1 cellular context compared by ENCODE assay signal in the genomic region with DNA sequence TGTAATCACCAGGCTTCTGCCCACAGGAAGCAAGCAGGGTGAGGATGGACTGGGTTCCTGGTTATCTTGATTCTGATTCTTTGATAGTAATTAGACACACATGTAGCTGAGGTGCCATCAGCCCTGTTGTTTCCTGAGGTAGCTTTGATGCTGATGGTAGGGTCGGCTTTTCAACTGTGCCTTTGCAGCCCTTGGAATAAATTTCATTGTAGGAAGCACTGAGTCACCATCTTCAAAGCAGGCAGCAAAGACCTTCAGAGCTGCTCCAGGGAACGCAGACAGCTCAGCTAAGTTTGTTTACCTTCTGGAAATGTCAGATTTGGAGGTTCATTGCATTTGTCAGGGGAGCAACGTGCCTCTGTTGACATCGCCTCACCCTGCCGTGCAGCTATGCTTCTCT.
TF ChIP-seq lines count a peak whose summit lies in the region.

No MANE protein-coding gene starts in this region.

TF ChIP-seq in GM23338, 12 proteins besides CTCF, POLR2A, EP300 and RAD21 (continued from another document):
- TF ChIP-seq, protein P1, sequence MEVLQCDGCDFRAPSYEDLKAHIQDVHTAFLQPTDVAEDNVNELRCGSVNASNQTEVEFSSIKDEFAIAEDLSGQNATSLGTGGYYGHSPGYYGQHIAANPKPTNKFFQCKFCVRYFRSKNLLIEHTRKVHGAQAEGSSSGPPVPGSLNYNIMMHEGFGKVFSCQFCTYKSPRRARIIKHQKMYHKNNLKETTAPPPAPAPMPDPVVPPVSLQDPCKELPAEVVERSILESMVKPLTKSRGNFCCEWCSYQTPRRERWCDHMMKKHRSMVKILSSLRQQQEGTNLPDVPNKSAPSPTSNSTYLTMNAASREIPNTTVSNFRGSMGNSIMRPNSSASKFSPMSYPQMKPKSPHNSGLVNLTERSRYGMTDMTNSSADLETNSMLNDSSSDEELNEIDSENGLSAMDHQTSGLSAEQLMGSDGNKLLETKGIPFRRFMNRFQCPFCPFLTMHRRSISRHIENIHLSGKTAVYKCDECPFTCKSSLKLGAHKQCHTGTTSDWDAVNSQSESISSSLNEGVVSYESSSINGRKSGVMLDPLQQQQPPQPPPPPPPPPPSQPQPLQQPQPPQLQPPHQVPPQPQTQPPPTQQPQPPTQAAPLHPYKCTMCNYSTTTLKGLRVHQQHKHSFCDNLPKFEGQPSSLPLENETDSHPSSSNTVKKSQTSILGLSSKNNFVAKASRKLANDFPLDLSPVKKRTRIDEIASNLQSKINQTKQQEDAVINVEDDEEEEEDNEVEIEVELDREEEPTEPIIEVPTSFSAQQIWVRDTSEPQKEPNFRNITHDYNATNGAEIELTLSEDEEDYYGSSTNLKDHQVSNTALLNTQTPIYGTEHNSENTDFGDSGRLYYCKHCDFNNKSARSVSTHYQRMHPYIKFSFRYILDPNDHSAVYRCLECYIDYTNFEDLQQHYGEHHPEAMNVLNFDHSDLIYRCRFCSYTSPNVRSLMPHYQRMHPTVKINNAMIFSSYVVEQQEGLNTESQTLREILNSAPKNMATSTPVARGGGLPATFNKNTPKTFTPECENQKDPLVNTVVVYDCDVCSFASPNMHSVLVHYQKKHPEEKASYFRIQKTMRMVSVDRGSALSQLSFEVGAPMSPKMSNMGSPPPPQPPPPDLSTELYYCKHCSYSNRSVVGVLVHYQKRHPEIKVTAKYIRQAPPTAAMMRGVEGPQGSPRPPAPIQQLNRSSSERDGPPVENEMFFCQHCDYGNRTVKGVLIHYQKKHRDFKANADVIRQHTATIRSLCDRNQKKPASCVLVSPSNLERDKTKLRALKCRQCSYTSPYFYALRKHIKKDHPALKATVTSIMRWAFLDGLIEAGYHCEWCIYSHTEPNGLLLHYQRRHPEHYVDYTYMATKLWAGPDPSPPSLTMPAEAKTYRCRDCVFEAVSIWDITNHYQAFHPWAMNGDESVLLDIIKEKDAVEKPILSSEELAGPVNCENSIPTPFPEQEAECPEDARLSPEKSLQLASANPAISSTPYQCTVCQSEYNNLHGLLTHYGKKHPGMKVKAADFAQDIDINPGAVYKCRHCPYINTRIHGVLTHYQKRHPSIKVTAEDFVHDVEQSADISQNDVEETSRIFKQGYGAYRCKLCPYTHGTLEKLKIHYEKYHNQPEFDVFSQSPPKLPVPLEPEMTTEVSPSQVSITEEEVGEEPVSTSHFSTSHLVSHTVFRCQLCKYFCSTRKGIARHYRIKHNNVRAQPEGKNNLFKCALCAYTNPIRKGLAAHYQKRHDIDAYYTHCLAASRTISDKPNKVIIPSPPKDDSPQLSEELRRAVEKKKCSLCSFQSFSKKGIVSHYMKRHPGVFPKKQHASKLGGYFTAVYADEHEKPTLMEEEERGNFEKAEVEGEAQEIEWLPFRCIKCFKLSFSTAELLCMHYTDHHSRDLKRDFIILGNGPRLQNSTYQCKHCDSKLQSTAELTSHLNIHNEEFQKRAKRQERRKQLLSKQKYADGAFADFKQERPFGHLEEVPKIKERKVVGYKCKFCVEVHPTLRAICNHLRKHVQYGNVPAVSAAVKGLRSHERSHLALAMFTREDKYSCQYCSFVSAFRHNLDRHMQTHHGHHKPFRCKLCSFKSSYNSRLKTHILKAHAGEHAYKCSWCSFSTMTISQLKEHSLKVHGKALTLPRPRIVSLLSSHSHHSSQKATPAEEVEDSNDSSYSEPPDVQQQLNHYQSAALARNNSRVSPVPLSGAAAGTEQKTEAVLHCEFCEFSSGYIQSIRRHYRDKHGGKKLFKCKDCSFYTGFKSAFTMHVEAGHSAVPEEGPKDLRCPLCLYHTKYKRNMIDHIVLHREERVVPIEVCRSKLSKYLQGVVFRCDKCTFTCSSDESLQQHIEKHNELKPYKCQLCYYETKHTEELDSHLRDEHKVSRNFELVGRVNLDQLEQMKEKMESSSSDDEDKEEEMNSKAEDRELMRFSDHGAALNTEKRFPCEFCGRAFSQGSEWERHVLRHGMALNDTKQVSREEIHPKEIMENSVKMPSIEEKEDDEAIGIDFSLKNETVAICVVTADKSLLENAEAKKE (CRISPR knock-in tag; IDR thresholded peaks at IDR 0.05), result no peak
- TF ChIP-seq ZNF114 (CRISPR knock-in tag; IDR thresholded peaks at IDR 0.05), result no peak
- TF ChIP-seq STAT1 (IDR thresholded peaks at IDR 0.05; ENCODE audit: unreplicated experiment), result no peak
- no peak for TF ChIP-seq CREB1 (CRISPR knock-in tag; IDR thresholded peaks at IDR 0.05; ENCODE audit: low read depth)
- TF ChIP-seq, protein P2, sequence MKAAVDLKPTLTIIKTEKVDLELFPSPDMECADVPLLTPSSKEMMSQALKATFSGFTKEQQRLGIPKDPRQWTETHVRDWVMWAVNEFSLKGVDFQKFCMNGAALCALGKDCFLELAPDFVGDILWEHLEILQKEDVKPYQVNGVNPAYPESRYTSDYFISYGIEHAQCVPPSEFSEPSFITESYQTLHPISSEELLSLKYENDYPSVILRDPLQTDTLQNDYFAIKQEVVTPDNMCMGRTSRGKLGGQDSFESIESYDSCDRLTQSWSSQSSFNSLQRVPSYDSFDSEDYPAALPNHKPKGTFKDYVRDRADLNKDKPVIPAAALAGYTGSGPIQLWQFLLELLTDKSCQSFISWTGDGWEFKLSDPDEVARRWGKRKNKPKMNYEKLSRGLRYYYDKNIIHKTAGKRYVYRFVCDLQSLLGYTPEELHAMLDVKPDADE (IDR thresholded peaks at IDR 0.05), result no peak
- no peak for TF ChIP-seq NANOG (IDR thresholded peaks at IDR 0.05; ENCODE audit: borderline replicate concordance)
- TF ChIP-seq JUNB (IDR thresholded peaks at IDR 0.05; ENCODE audit: unreplicated experiment), result no peak
TF ChIP-seq in GM23338: peak in this region for 0.
